In the genomic region with DNA sequence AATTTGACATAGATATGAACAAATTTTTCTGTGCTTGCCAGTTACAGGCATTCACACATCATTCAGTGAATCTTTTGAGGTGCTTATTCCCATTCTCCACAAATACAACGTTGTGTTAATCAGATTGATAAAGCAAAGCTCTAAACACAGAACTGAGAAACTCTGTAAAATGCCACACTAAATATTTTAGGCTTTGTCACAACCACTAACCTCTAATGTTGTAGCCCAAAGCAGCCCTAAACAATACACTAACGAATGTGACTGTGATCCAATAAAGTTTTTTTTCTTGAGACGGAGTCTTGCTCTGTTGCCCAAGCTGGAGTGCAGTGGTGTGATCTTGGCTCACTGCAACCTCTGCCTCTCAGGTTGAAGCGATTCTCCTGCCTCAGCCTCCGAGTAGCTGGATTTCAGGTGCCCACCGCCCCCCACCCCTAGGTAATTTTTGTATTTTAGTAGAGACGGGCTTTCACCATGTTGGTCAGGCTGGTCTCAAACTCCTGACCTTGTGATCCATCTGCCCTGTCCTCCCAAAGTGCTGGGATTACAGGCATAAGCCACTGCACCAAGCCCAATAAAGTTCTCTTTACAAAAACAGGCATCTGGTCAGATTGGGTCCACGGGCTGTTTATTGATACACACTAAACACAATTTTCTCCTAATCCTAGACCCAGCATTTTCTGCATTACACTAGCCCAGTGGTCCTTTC, we compare ENCODE assay signal across 9 cellular contexts. TPM values are rescaled to one million over a fixed set of nuclear protein-coding genes. Genes with fewer than 3 reads are reported as not detected.
DNase-seq lines count a peak whose midpoint lies in the region; ATAC-seq and TF ChIP-seq lines count a peak whose summit lies in the region.
"Had no signal": no experiment of that assay in that cellular context is flagged by ENCODE, and none has a peak within 500 bp of the region (broad histone marks: within the 10 kb centered on the region; RNA-seq: fewer than 3 reads in every experiment).

No MANE protein-coding gene starts in this region.

- no peak overlapping the region for H3K27ac ChIP-seq in A673 (ENCODE audit: low read depth, low read length, poor library complexity, severe bottlenecking)

- BruUV-seq in A673 (replicated peaks; lab: Mats Ljungman, UMichigan), result no TSS peak

- no peaks in the 10 kb centered on the region for H3K27me3 ChIP-seq in A673 (replicated peaks; ENCODE audit: insufficient read depth, low read depth, low read length, poor library complexity)
- H3K27me3 ChIP-seq: MG63 had no signal

- POLR2A ChIA-PET in A673 (lab: Charles Lee; ENCODE audit: low non-redundant PET), result no interaction called here

- TF ChIP-seq CTCF in A673 (conservative IDR thresholded peaks at IDR 0.05; ENCODE audit: low read depth, low read length), result no peak

- in situ Hi-C loops in ACHN (cut with HindIII; ENCODE audit: low pct_ligation_motif_present, low pct_unique_long_range_greater_than_20kb, low sequenced_read_pairs), result no loop called here

- peak; percentile 6 for DNase-seq in ecto neural progenitor cell (ENCODE audit: low spot score)
- no peak for DNase-seq in NCI-H82 treated with DMSO at 0.1 percent for 48 hours (lab: John Stamatoyannopoulos, UW; ENCODE audit: unreplicated experiment)
- DNase-seq in ACHN, result no peak
- no peak for DNase-seq in A673 (ENCODE audit: low spot score)
- DNase-seq: mesenchymal stem cell, MG63 had no signal

- no peaks in the 10 kb centered on the region for H3K9me3 ChIP-seq in A673 (ENCODE audit: low read depth, low read length, poor library complexity, severe bottlenecking)
- H3K9me3 ChIP-seq: MG63 had no signal

- H3K4me3 ChIP-seq in A673 (ENCODE audit: low read depth, low read length, poor library complexity, severe bottlenecking), result no peak overlapping the region
- H3K4me3 ChIP-seq: MG63 had no signal

- peaks cover 44% of the 10 kb centered on the region for H3K36me3 ChIP-seq in A673 (ENCODE audit: insufficient read depth, low read length, poor library complexity, severe bottlenecking)

- CTCF ChIA-PET in A673 (lab: Charles Lee), result no interaction called here

- intact Hi-C loops in A673 (cut with micrococcal nuclease; ENCODE audit: unreplicated experiment), result no loop called here

- no peaks in the 10 kb centered on the region for H3K4me1 ChIP-seq in A673 (ENCODE audit: insufficient read depth, low read length, poor library complexity, severe bottlenecking)

- ATAC-seq in GM18858 (IDR thresholded peaks at IDR 0.05; ENCODE audit: unreplicated experiment) (peak; percentile 29), GM21390 (IDR thresholded peaks at IDR 0.05; ENCODE audit: unreplicated experiment) (peak; percentile 22), HG03175 (IDR thresholded peaks at IDR 0.05; ENCODE audit: unreplicated experiment) (peak; percentile 34)

RNA-seq across cellular contexts. Expression of a gene that starts 6.9 kb away (rescaled TPM):
- total RNA-seq in A673 (2021), result 274 and 350 TPM in 2 replicates
